In the genomic region with DNA sequence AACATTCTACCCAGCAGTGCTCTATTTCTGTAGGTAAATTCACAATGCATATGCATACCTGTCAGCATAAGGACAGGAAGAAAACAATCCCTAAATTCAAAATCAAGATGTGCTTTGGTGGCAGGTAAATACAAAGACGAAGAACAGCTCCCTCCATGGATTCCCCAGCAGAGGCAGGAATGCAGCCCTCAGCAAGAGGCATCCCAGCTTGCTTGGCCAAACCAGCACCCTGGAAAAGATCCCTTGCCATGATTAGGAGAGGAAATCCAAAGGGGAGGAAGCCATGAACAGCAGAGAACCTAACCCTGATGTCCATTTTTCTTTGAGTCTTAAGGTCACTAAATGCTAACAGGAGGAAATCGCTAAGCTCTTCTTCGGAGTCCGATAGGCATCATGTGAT, we compare ENCODE assay signal across 1 cellular context.
TF ChIP-seq lines count a peak whose summit lies in the region.

No MANE protein-coding gene starts in this region.

TF ChIP-seq in GM23338, 12 proteins besides CTCF, POLR2A, EP300 and RAD21 (continued from another document):
- TF ChIP-seq, protein P1, sequence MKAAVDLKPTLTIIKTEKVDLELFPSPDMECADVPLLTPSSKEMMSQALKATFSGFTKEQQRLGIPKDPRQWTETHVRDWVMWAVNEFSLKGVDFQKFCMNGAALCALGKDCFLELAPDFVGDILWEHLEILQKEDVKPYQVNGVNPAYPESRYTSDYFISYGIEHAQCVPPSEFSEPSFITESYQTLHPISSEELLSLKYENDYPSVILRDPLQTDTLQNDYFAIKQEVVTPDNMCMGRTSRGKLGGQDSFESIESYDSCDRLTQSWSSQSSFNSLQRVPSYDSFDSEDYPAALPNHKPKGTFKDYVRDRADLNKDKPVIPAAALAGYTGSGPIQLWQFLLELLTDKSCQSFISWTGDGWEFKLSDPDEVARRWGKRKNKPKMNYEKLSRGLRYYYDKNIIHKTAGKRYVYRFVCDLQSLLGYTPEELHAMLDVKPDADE (IDR thresholded peaks at IDR 0.05), result no peak
- TF ChIP-seq EZH2phosphoT487 (IDR thresholded peaks at IDR 0.05; ENCODE audit: unreplicated experiment) (no peak), CREB1 (CRISPR knock-in tag; IDR thresholded peaks at IDR 0.05; ENCODE audit: low read depth) (no peak)
